In the genomic region with DNA sequence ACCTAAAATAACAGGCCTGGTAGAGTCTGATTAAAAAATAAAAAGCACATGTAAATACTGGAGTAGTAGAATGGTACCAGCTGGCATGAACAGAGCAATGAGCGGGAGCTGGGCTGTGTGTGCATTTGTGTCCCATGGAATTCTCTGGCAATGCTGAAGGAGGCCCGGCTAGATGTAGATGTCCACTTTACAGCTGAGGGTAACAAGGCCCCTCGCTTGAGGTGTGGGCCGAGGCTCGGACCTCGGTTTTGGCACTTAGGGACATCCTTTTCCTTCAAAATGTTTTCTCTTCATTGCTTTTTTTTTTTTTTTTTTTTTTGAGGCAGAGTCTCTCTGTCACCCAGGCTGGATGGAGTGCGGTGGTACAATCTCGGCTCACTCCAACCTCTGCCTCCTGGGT, we compare ENCODE assay signal across 22 cellular contexts. TPM values are rescaled to one million over a fixed set of nuclear protein-coding genes. Genes with fewer than 3 reads are reported as not detected.
"Had no signal": no experiment of that assay in that cellular context is flagged by ENCODE, and none has a peak within 500 bp of the region (broad histone marks: within the 10 kb centered on the region; RNA-seq: fewer than 3 reads in every experiment).

No MANE protein-coding gene starts in this region.

- H3K9me3 ChIP-seq: heart right ventricle, mucosa of descending colon, neutrophil, stomach, thoracic aorta, transverse colon had no signal

- H3K27ac ChIP-seq: dorsolateral prefrontal cortex, heart right ventricle, neutrophil, stomach, thoracic aorta, transverse colon had no signal

- H3K36me3 ChIP-seq: heart right ventricle, neutrophil, stomach, thoracic aorta, transverse colon had no signal

- ATAC-seq: esophagus mucosa, heart right ventricle, mucosa of descending colon, sciatic nerve had no signal

- H3K27ac Mint-ChIP-seq: nephron progenitor cell had no signal

- DNase-seq: cortex of kidney; dorsolateral prefrontal cortex; effector CD8-positive, alpha-beta T cell; heart right ventricle; hypothalamus; kidney glomerular epithelial cell; mammary epithelial cell; mucosa of descending colon; nephron progenitor cell; stimulated activated CD4-positive, alpha-beta T cell treated with anti-CD3 and anti-CD28 coated beads, Interleukin-4, amount 100 ng/mL, for 4 hours; stimulated activated naive CD4-positive, alpha-beta T cell; stomach; substantia nigra; transverse colon had no signal

- H3K4me3 ChIP-seq: dorsolateral prefrontal cortex, heart right ventricle, mucosa of descending colon, stomach, thoracic aorta, transverse colon had no signal

- H3K4me3 Mint-ChIP-seq: nephron progenitor cell had no signal

RNA-seq across cellular contexts. Expression of gene FGD3, which starts 1.5 kb away (rescaled TPM):
- total RNA-seq: fibroblast of lung, glomerular endothelial cell, osteoblast, pulmonary artery endothelial cell had no signal
- polyA plus RNA-seq: fibroblast of lung had no signal
